ENCODE assay signal across 10 cellular contexts in genomic region chr20:32595143-32595542, GRCh38.
"Had no signal": no experiment of that assay in that cellular context is flagged by ENCODE, and none has a peak within 500 bp of the region (broad histone marks: within the 10 kb centered on the region; RNA-seq: fewer than 3 reads in every experiment).

No MANE protein-coding gene starts in this region.

- H3K9me3 ChIP-seq: HAP-1 had no signal

- ATAC-seq: HCT116 had no signal

- H3K4me3 Mint-ChIP-seq: H9, HFFc6 had no signal

- H3K36me3 ChIP-seq: HAP-1 had no signal

- H3K27ac ChIP-seq: GM23248 had no signal

- H3K9me3 Mint-ChIP-seq: H9, HFFc6 had no signal

- FAIRE-seq: H1, H54 had no signal

- H2AFZ ChIP-seq: GM23248 had no signal

- H3K4me1 ChIP-seq: HAP-1 had no signal

- DNase-seq: GM23248, GOT3, H7, H9, HCEC 1CT, HFFc6 had no signal

- H3K9ac ChIP-seq: GM23248 had no signal

- H3K27ac Mint-ChIP-seq: H9, HFFc6 had no signal

- H3K4me3 ChIP-seq: GM23248, HAP-1 had no signal
